In the genomic region with DNA sequence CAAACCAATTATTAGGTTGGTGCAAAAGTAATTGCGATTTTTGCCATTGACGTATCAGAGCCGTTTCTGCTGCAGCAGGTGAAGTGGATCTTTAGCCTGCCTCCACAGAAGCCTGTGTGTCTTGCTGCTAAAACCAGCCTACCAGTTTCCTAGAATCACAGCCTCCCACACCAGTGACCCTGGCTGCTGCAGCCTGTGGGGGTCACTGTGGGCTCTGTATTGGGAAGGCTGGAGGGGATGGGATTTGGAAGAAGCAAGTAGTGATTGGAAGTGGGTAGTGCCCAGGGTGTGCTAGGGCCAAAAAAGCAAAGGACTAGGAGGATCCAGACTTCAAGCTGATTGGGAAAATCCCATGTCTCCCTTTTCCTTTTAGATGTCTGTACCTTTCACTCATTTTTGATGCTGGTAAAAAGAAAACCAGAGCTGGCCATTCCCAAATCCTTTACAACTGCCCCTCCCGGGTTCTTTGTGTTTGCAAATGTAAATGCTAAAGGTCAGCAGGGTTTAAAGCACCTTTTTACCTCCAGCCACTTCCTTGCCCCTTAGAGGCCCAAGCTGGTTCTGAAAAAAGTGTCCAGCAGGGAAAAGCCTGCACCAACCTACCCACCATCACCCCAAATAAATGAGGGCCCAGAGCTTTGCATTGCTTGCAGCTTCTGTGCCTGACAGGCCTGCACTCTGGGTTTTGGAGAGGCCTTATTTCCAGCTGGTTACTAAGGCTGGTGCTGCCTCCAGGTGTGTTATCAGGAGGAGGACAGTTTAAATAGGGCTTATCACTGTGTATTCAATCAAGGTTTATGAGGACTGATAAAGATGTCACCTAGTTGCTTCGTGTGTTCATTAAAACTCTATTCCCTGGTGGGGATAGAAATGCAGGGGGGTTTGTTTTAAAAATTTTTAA, we compare ENCODE assay signal across 18 cellular contexts.
DNase-seq lines count a peak whose midpoint lies in the region; TF ChIP-seq lines count a peak whose summit lies in the region.
"Had no signal": no experiment of that assay in that cellular context is flagged by ENCODE, and none has a peak within 500 bp of the region (broad histone marks: within the 10 kb centered on the region; RNA-seq: fewer than 3 reads in every experiment).

No MANE protein-coding gene starts in this region.

- DNase-seq in DMS 273 (lab: John Stamatoyannopoulos, UW; ENCODE audit: unreplicated experiment) (peak; percentile 20), DMS 273 treated with DMSO at 0.1 percent for 48 hours (lab: John Stamatoyannopoulos, UW) (no peak), NCI-H146 (lab: John Stamatoyannopoulos, UW) (peak; percentile 81), ecto neural progenitor cell (ENCODE audit: low spot score) (peak; percentile 57), osteocyte (ENCODE audit: extremely low spot score, unreplicated experiment) (peak; percentile 40), germinal center (ENCODE audit: low spot score) (no peak), KG1 (lab: John Stamatoyannopoulos, UW) (no peak), nucleus accumbens (lab: John Stamatoyannopoulos, UW) (no peak)
- DNase-seq: activated CD4-positive, alpha-beta T cell treated with anti-CD3 and anti-CD28 coated beads, Interleukin-2, amount 50 U/mL, for 4 hours; activated naive CD8-positive, alpha-beta T cell treated with anti-CD3 and anti-CD28 coated beads, Interleukin-2, amount 50 U/mL, for 24 hours; activated T-cell treated with anti-CD3 and anti-CD28 coated beads, Interleukin-2, amount 50 U/mL, for 1 hour; foreskin keratinocyte; GDM1; NCI-H1092 treated with DMSO at 0.1 percent for 48 hours; NCI-H2171 treated with DMSO at 0.1 percent for 48 hours; stimulated activated CD4-positive, alpha-beta T cell treated with anti-CD3 and anti-CD28 coated beads, Interleukin-4, amount 100 ng/mL, for 1 hour; stimulated activated CD8-positive, alpha-beta memory T cell treated with anti-CD3 and anti-CD28 coated beads, Interleukin-4, amount 100 ng/mL, for 48 hours had no signal

- H3K36me3 Mint-ChIP-seq in osteocyte (ENCODE audit: unreplicated experiment), result no peaks in the 10 kb centered on the region

- no peaks in the 10 kb centered on the region for H3K9me3 Mint-ChIP-seq in osteocyte (ENCODE audit: unreplicated experiment)
- H3K9me3 Mint-ChIP-seq: activated naive CD8-positive, alpha-beta T cell treated with anti-CD3 and anti-CD28 coated beads, Interleukin-2, amount 50 U/mL, for 24 hours; central memory CD8-positive, alpha-beta T cell had no signal

- no peak overlapping the region for H3K4me3 Mint-ChIP-seq in osteocyte (ENCODE audit: unreplicated experiment)
- H3K4me3 Mint-ChIP-seq: activated naive CD8-positive, alpha-beta T cell treated with anti-CD3 and anti-CD28 coated beads, Interleukin-2, amount 50 U/mL, for 24 hours; central memory CD8-positive, alpha-beta T cell had no signal

- H3K27me3 Mint-ChIP-seq in osteocyte (ENCODE audit: unreplicated experiment), result peaks cover 34% of the 10 kb centered on the region

- TF ChIP-seq CTCF in osteocyte (IDR thresholded peaks at IDR 0.05), result no peak

- no peak overlapping the region for H3K27ac Mint-ChIP-seq in osteocyte (ENCODE audit: unreplicated experiment)
- H3K27ac Mint-ChIP-seq: activated naive CD8-positive, alpha-beta T cell treated with anti-CD3 and anti-CD28 coated beads, Interleukin-2, amount 50 U/mL, for 24 hours had no signal

- H3K4me1 Mint-ChIP-seq in osteocyte (ENCODE audit: unreplicated experiment), result no peaks in the 10 kb centered on the region
- H3K4me1 Mint-ChIP-seq: activated naive CD8-positive, alpha-beta T cell treated with anti-CD3 and anti-CD28 coated beads, Interleukin-2, amount 50 U/mL, for 24 hours; central memory CD8-positive, alpha-beta T cell had no signal

Comparison
In these comparisons a context has a peak if more than half of its experiments do, and no peak if none do; other contexts are left out.
1. DNase-seq: peak in DMS 273 (single experiment), NCI-H146 (single experiment), ecto neural progenitor cell (single experiment) and osteocyte (single experiment); none in DMS 273 treated with DMSO at 0.1 percent for 48 hours (single experiment), germinal center (single experiment), KG1 (single experiment) and nucleus accumbens (0 of 56).